ENCODE assay signal across 18 cellular contexts in the genomic region with DNA sequence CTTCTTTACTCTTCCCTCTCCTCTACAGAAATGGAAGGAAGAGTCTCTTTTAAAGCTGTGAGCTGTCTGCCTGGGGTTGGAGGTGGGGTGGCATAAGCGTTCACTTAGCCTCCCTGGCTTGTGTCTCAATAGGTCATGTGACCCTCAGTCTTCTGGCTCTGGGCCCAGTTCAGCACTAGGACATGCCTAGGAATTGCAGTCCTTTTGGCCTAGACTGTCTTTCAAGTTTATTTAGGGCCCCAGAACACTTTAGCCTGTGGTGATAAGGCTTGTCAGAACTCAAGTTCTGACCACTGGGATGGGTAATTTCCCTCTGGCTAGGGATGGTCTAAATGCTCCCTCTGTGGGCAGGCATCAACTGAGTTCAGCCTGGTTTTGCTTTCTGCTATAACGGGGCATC. TPM values are rescaled to one million over a fixed set of nuclear protein-coding genes. Genes with fewer than 3 reads are reported as not detected.
A peak's percentile ranks its signal among the peaks of the same experiment; 100 is the strongest.
DNase-seq lines count a peak whose midpoint lies in the region; ATAC-seq and TF ChIP-seq lines count a peak whose summit lies in the region.
"Had no signal": no experiment of that assay in that cellular context is flagged by ENCODE, and none has a peak within 500 bp of the region (broad histone marks: within the 10 kb centered on the region; RNA-seq: fewer than 3 reads in every experiment).

No MANE protein-coding gene starts in this region.

- no peak overlapping the region for H3K4me3 ChIP-seq in retinal pigment epithelial cell (ENCODE audit: low read length)
- H3K4me3 ChIP-seq: left lung, ovary, thoracic aorta had no signal

- H3K36me3 Mint-ChIP-seq in activated naive CD8-positive, alpha-beta T cell treated with anti-CD3 and anti-CD28 coated beads, Interleukin-2, amount 50 U/mL, for 24 hours (ENCODE audit: low read depth): peaks cover 24% of the 10 kb centered on the region

- ATAC-seq in left cardiac atrium (peak; percentile 24 to 74), GM18867 (IDR thresholded peaks at IDR 0.05; ENCODE audit: unreplicated experiment) (no peak)
- no peak for ATAC-seq in activated naive CD8-positive, alpha-beta T cell treated with anti-CD3 and anti-CD28 coated beads, Interleukin-2, amount 50 U/mL, for 24 hours
- ATAC-seq: activated CD8-positive, alpha-beta T cell treated with anti-CD3 and anti-CD28 coated beads for 36 hours; left lung had no signal

- peak overlapping the region; percentile 8; the same call in 1 of the 2 replicates for H3K27ac ChIP-seq in VCaP
- H3K27ac ChIP-seq: brain microvascular endothelial cell, left lung, ovary, thoracic aorta had no signal

- H3K4me3 Mint-ChIP-seq in activated naive CD8-positive, alpha-beta T cell treated with anti-CD3 and anti-CD28 coated beads, Interleukin-2, amount 50 U/mL, for 24 hours: no peak overlapping the region
- H3K4me3 Mint-ChIP-seq: activated CD8-positive, alpha-beta T cell treated with anti-CD3 and anti-CD28 coated beads for 36 hours; activated naive CD8-positive, alpha-beta T cell had no signal

- no peak for TF ChIP-seq CTCF in VCaP (conservative IDR thresholded peaks at IDR 0.05)
- no peak for TF ChIP-seq CTCF in retinal pigment epithelial cell (conservative IDR thresholded peaks at IDR 0.05; ENCODE audit: low read depth, low read length)

- H3K27ac Mint-ChIP-seq in activated naive CD8-positive, alpha-beta T cell treated with anti-CD3 and anti-CD28 coated beads, Interleukin-2, amount 50 U/mL, for 24 hours: no peak overlapping the region
- H3K27ac Mint-ChIP-seq: activated CD8-positive, alpha-beta T cell treated with anti-CD3 and anti-CD28 coated beads for 36 hours; activated naive CD8-positive, alpha-beta T cell had no signal

- H3K27me3 Mint-ChIP-seq in activated naive CD8-positive, alpha-beta T cell treated with anti-CD3 and anti-CD28 coated beads, Interleukin-2, amount 50 U/mL, for 24 hours: no peaks in the 10 kb centered on the region
- H3K27me3 Mint-ChIP-seq: activated CD8-positive, alpha-beta T cell treated with anti-CD3 and anti-CD28 coated beads for 36 hours; activated naive CD8-positive, alpha-beta T cell had no signal

- intact Hi-C loops in left cardiac atrium (cut with DNase I): no loop called here

- peaks cover 4% of the 10 kb centered on the region for H3K9me3 Mint-ChIP-seq in activated naive CD8-positive, alpha-beta T cell treated with anti-CD3 and anti-CD28 coated beads, Interleukin-2, amount 50 U/mL, for 24 hours
- H3K9me3 Mint-ChIP-seq: activated CD8-positive, alpha-beta T cell treated with anti-CD3 and anti-CD28 coated beads for 36 hours had no signal

- no peaks in the 10 kb centered on the region for H3K4me1 Mint-ChIP-seq in activated naive CD8-positive, alpha-beta T cell treated with anti-CD3 and anti-CD28 coated beads, Interleukin-2, amount 50 U/mL, for 24 hours

- DNase-seq in HT-29 (ENCODE audit: low spot score): peak; percentile 45
- no peak for DNase-seq in left cardiac atrium
- peak; percentile 18 for DNase-seq in retinal pigment epithelial cell (ENCODE audit: low read depth)
- DNase-seq in iPS-NIHi7 (ENCODE audit: extremely low spot score): no peak
- no peak for DNase-seq in SW480 (ENCODE audit: low spot score)
- no peak for DNase-seq in activated naive CD8-positive, alpha-beta T cell treated with anti-CD3 and anti-CD28 coated beads, Interleukin-2, amount 50 U/mL, for 24 hours
- DNase-seq: activated CD8-positive, alpha-beta T cell treated with anti-CD3 and anti-CD28 coated beads for 36 hours; activated T-cell treated with anti-CD3 and anti-CD28 coated beads, Interleukin-2, amount 50 U/mL, for 48 hours; brain microvascular endothelial cell; Calu3; left lung; T-helper 1 cell had no signal

RNA-seq across cellular contexts. Expression of gene ARMCX4, which starts 34.3 kb away (rescaled TPM):
- total RNA-seq in HT-29 (2014; rRNA removed; shearing (Covaris generic)): 0.13 and 0.43 TPM in 2 replicates
- total RNA-seq in left cardiac atrium: 10 to 100 TPM in 1 of 2 donors, 1 to 10 TPM in 1; 7.6 to 10.4 TPM
- total RNA-seq: G401 had no signal

RNA-seq across cellular contexts. Expression of gene HNRNPH2, which starts 42.9 kb away (rescaled TPM):
- total RNA-seq in HT-29 (2014; rRNA removed; shearing (Covaris generic)): 47.7 and 51.5 TPM in 2 replicates
- 10 to 100 TPM; 52.7 to 70.6 TPM for total RNA-seq in left cardiac atrium

RNA-seq across cellular contexts. Expression of gene GLA, which starts 43.2 kb away (rescaled TPM):
- 53.8 and 54.9 TPM in 2 replicates for total RNA-seq in HT-29 (2014; rRNA removed; shearing (Covaris generic))
- 10 to 100 TPM; 17.8 to 23.8 TPM for total RNA-seq in left cardiac atrium

Comparison
In these comparisons a context has a peak if more than half of its experiments do, and no peak if none do; other contexts are left out.
1. DNase-seq: peak in HT-29 (single experiment) and retinal pigment epithelial cell (single experiment); none in left cardiac atrium (single experiment), iPS-NIHi7 (single experiment), SW480 (single experiment) and activated naive CD8-positive, alpha-beta T cell treated with anti-CD3 and anti-CD28 coated beads, Interleukin-2, amount 50 U/mL, for 24 hours (single experiment).
2. ATAC-seq: peak in left cardiac atrium (2 of 2); none in GM18867 (single experiment) and activated naive CD8-positive, alpha-beta T cell treated with anti-CD3 and anti-CD28 coated beads, Interleukin-2, amount 50 U/mL, for 24 hours (single experiment).